In genomic region chr2:10814571-10815331, GRCh38 we compare ENCODE assay signal across 1 cellular context.
A peak's percentile ranks its signal among the peaks of the same experiment; 100 is the strongest.
TF ChIP-seq lines count a peak whose summit lies in the region.

No MANE protein-coding gene starts in this region.

TF ChIP-seq in HepG2, 621 proteins besides CTCF, POLR2A, EP300 and RAD21 (continued from another document and continues in another):
- TF ChIP-seq ZNF784 (CRISPR knock-in tag; IDR thresholded peaks at IDR 0.05; ENCODE audit: borderline replicate concordance) (no peak), ZNF230 (CRISPR knock-in tag; IDR thresholded peaks at IDR 0.05) (no peak), ZNF468 (CRISPR knock-in tag; IDR thresholded peaks at IDR 0.05) (no peak), U2AF1 (optimal IDR thresholded peaks at IDR 0.05; ENCODE audit: low read depth, low read length) (no peak), HDAC1 (CRISPR knock-in tag; IDR thresholded peaks at IDR 0.05) (no peak; the same call in none of the 2 replicates), KAT8 (CRISPR knock-in tag; IDR thresholded peaks at IDR 0.05) (peak; percentile 23; the same call in 1 of the 2 replicates), ZNF792 (CRISPR knock-in tag; IDR thresholded peaks at IDR 0.05) (no peak), SIN3B (IDR thresholded peaks at IDR 0.05; ENCODE audit: low read length) (no peak), PLSCR1 (CRISPR knock-in tag; IDR thresholded peaks at IDR 0.05; ENCODE audit: borderline replicate concordance) (no peak), BCLAF1 (IDR thresholded peaks at IDR 0.05) (no peak), PBX3 (CRISPR knock-in tag; IDR thresholded peaks at IDR 0.05; ENCODE audit: borderline replicate concordance) (no peak), PHF21A (CRISPR knock-in tag; IDR thresholded peaks at IDR 0.05) (peak; percentile 5; the same call in 1 of the 2 replicates), POGZ (CRISPR knock-in tag; IDR thresholded peaks at IDR 0.05) (0 out of 2 replicates have a peak, but pooled peaks have one; percentile 13), HNF4A (CRISPR knock-in tag; IDR thresholded peaks at IDR 0.05) (peak; percentile 38), ZNF776 (CRISPR knock-in tag; IDR thresholded peaks at IDR 0.05) (0 out of 2 replicates have a peak, but pooled peaks have one; percentile 38), ZNF761 (CRISPR knock-in tag; conservative IDR thresholded peaks at IDR 0.05) (no peak), NR0B2 (CRISPR knock-in tag; IDR thresholded peaks at IDR 0.05) (peak; percentile 43; the same call in 1 of the 2 replicates), ZNF891 (CRISPR knock-in tag; IDR thresholded peaks at IDR 0.05) (no peak), HBP1 (CRISPR knock-in tag; IDR thresholded peaks at IDR 0.05; ENCODE audit: low read depth) (no peak), ZNF768 (CRISPR knock-in tag; IDR thresholded peaks at IDR 0.05) (peak; percentile 93), KMT2B (CRISPR knock-in tag; IDR thresholded peaks at IDR 0.05) (0 out of 2 replicates have a peak, but pooled peaks have one; percentile 16), PRMT3 (CRISPR knock-in tag; IDR thresholded peaks at IDR 0.05; ENCODE audit: borderline replicate concordance, low read depth) (no peak), ZFY (CRISPR knock-in tag; IDR thresholded peaks at IDR 0.05) (peak; percentile 73), ZHX2 (IDR thresholded peaks at IDR 0.05; ENCODE audit: low read depth) (no peak), ZHX2 (CRISPR knock-in tag; IDR thresholded peaks at IDR 0.05; ENCODE audit: borderline replicate concordance) (no peak), LRRFIP1 (CRISPR knock-in tag; conservative IDR thresholded peaks at IDR 0.05) (no peak), DBP (CRISPR knock-in tag; IDR thresholded peaks at IDR 0.05; ENCODE audit: not compliant biosample characterization) (no peak), ZNF354B (CRISPR knock-in tag; IDR thresholded peaks at IDR 0.05) (no peak), BRF2 (CRISPR knock-in tag; IDR thresholded peaks at IDR 0.05) (no peak), ZNF350 (CRISPR knock-in tag; IDR thresholded peaks at IDR 0.05; ENCODE audit: borderline replicate concordance, low read depth) (0 out of 2 replicates have a peak, but pooled peaks have one; percentile 30), HINFP (CRISPR knock-in tag; IDR thresholded peaks at IDR 0.05; ENCODE audit: low read depth) (0 out of 2 replicates have a peak, but pooled peaks have one; percentile 18), NFRKB (IDR thresholded peaks at IDR 0.05) (no peak), ETV5 (CRISPR knock-in tag; IDR thresholded peaks at IDR 0.05; ENCODE audit: borderline replicate concordance) (no peak), MED8 (CRISPR knock-in tag; IDR thresholded peaks at IDR 0.05; ENCODE audit: insufficient replicate concordance) (no peak), ZNF512 (CRISPR knock-in tag; IDR thresholded peaks at IDR 0.05) (peak; percentile 44; the same call in 1 of the 2 replicates), SAFB2 (CRISPR knock-in tag; IDR thresholded peaks at IDR 0.05; ENCODE audit: borderline replicate concordance, low read depth) (no peak), NR3C1 (CRISPR knock-in tag; IDR thresholded peaks at IDR 0.05) (no peak)
